In the genomic region with DNA sequence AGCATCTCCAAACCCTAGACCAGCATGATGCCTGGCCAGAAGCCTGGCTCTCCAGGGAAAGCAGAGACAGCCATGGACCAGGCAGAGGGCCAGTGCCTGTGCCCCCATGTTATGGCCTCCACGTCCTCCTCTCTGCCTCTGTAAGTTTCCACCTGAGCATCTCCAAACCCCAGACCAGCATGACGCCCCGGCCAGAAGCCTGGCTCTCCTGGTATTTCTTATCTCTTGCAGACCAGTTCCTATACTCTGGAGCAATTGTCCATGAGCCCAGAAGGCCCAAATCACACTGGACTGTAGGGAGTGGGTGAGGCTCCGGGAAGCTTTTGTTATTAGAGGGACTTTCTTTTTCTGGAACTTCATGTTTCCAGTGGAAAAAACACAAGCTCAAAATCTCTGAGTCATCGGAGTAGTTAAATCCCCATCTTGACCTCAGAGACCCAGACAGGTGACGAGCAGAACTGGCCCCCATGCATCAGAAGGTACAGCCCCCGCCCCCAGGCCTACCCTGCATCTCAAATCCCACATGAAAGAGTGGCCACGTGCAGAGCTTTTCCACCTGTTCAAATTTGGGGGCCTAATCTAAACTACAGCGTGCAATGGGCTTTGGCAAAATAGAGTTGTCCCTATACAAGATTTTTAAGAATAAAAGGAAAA, we compare ENCODE assay signal across 18 cellular contexts.
DNase-seq lines count a peak whose midpoint lies in the region; ATAC-seq and TF ChIP-seq lines count a peak whose summit lies in the region.
"Had no signal": no experiment of that assay in that cellular context is flagged by ENCODE, and none has a peak within 500 bp of the region (broad histone marks: within the 10 kb centered on the region; RNA-seq: fewer than 3 reads in every experiment).

No MANE protein-coding gene starts in this region.

- TF ChIP-seq CTCF in HFFc6 (IDR thresholded peaks at IDR 0.05) (no peak), endodermal cell (conservative IDR thresholded peaks at IDR 0.05) (no peak), suprapubic skin (IDR thresholded peaks at IDR 0.05) (no peak)

- H3K4me3 Mint-ChIP-seq in HFFc6: no peak overlapping the region
- H3K4me3 Mint-ChIP-seq in endodermal cell: no peak overlapping the region

- H3K4me2 ChIP-seq in skeletal muscle satellite cell (ENCODE audit: low read length): peak overlapping the region; percentile 57
- H3K4me2 ChIP-seq: BLaER1 treated with 17β-estradiol and CSF1 and Interleukin-3, amounts not matched to agents 10 nM and 100 nM had no signal

- no peak for TF ChIP-seq POLR2A in suprapubic skin (IDR thresholded peaks at IDR 0.05)

- H3K27ac Mint-ChIP-seq in HFFc6 (peak overlapping the region; percentile 97), endodermal cell (no peak overlapping the region)
- H3K27ac Mint-ChIP-seq: H9 had no signal

- ATAC-seq in HG03439 (IDR thresholded peaks at IDR 0.05; ENCODE audit: unreplicated experiment): no peak
- ATAC-seq: K562, SK-N-SH treated with all-trans-retinoic acid at 6 μM for 48 hours had no signal

- H3K9me3 Mint-ChIP-seq in HFFc6: no peaks in the 10 kb centered on the region
- no peaks in the 10 kb centered on the region for H3K9me3 Mint-ChIP-seq in endodermal cell
- H3K9me3 Mint-ChIP-seq: H9 had no signal

- H3K4me1 ChIP-seq in endodermal cell (ENCODE audit: control insufficient read depth, insufficient read depth, low read length): peaks cover 14% of the 10 kb centered on the region
- peaks cover 21% of the 10 kb centered on the region for H3K4me1 ChIP-seq in skeletal muscle satellite cell (ENCODE audit: control insufficient read depth, insufficient read depth, low read length)
- H3K4me1 ChIP-seq in suprapubic skin: no peaks in the 10 kb centered on the region
- H3K4me1 ChIP-seq: BLaER1 treated with 17β-estradiol and CSF1 and Interleukin-3, amounts not matched to agents 10 nM and 100 nM had no signal

- no peak overlapping the region for H3K4me3 ChIP-seq in endodermal cell (ENCODE audit: low read length)
- H3K4me3 ChIP-seq in skeletal muscle satellite cell (ENCODE audit: low read length): peak overlapping the region; percentile 32
- H3K4me3 ChIP-seq in suprapubic skin: no peak overlapping the region
- H3K4me3 ChIP-seq: BLaER1 treated with 17β-estradiol and CSF1 and Interleukin-3, amounts not matched to agents 10 nM and 100 nM; K562 had no signal

- H3K9me3 ChIP-seq in endodermal cell (ENCODE audit: control insufficient read depth, low read length): no peaks in the 10 kb centered on the region
- no peaks in the 10 kb centered on the region for H3K9me3 ChIP-seq in skeletal muscle satellite cell (replicated peaks; ENCODE audit: low read length)
- H3K9me3 ChIP-seq in suprapubic skin: no peaks in the 10 kb centered on the region
- H3K9me3 ChIP-seq: BLaER1 treated with 17β-estradiol and CSF1 and Interleukin-3, amounts not matched to agents 10 nM and 100 nM had no signal

- H3K27me3 ChIP-seq in endodermal cell (ENCODE audit: control insufficient read depth, insufficient read depth, low read length, poor library complexity, severe bottlenecking) (peaks cover 38% of the 10 kb centered on the region), skeletal muscle satellite cell (ENCODE audit: control insufficient read depth, insufficient read depth, low read length) (no peaks in the 10 kb centered on the region), suprapubic skin (no peaks in the 10 kb centered on the region)
- H3K27me3 ChIP-seq: BLaER1 treated with 17β-estradiol and CSF1 and Interleukin-3, amounts not matched to agents 10 nM and 100 nM had no signal

- peaks cover 44% of the 10 kb centered on the region for H3K4me1 Mint-ChIP-seq in HFFc6 (ENCODE audit: low read depth)
- peaks cover 41% of the 10 kb centered on the region for H3K4me1 Mint-ChIP-seq in endodermal cell

- DNase-seq in activated CD4-positive, alpha-beta T cell treated with anti-CD3 and anti-CD28 coated beads for 48 hours: peak; percentile 30
- no peak for DNase-seq in activated CD4-positive, alpha-beta T cell treated with anti-CD3 and anti-CD28 coated beads for 4 hours
- no peak for DNase-seq in HFFc6
- DNase-seq in endodermal cell: peak; percentile 54
- DNase-seq in suprapubic skin (ENCODE audit: low spot score in 2 of 2): no peak
- DNase-seq in NCI-H1694 (lab: John Stamatoyannopoulos, UW): no peak
- DNase-seq: 8988T, DMS 273 treated with DMSO at 0.1 percent for 48 hours, EL, H9, NCI-H1092 treated with DMSO at 0.1 percent for 48 hours, NCI-H1694 treated with DMSO at 0.1 percent for 48 hours, NCI-H748 treated with DMSO at 0.1 percent for 48 hours had no signal

- no peak overlapping the region for H3K27ac ChIP-seq in endodermal cell (ENCODE audit: low read depth, low read length)
- no peak overlapping the region for H3K27ac ChIP-seq in suprapubic skin
- H3K27ac ChIP-seq: BLaER1 treated with 17β-estradiol and CSF1 and Interleukin-3, amounts not matched to agents 10 nM and 100 nM had no signal

- H3K36me3 ChIP-seq in endodermal cell (ENCODE audit: control insufficient read depth, insufficient read depth, low read length) (no peaks in the 10 kb centered on the region), skeletal muscle satellite cell (ENCODE audit: insufficient read depth, low read length) (no peaks in the 10 kb centered on the region), suprapubic skin (no peaks in the 10 kb centered on the region)
- H3K36me3 ChIP-seq: BLaER1 treated with 17β-estradiol and CSF1 and Interleukin-3, amounts not matched to agents 10 nM and 100 nM had no signal

- H3K27me3 Mint-ChIP-seq in HFFc6 (ENCODE audit: insufficient read depth) (peaks cover 2% of the 10 kb centered on the region; the same call in 1 of the 2 replicates), endodermal cell (ENCODE audit: insufficient read depth) (peaks cover 59% of the 10 kb centered on the region)

- WGBS in endodermal cell (ENCODE audit: insufficient coverage in 1 of 2, insufficient read length in 1 of 2), 2 experiments: 81 to 87% methylated on average over 5 to 9 of the region's 9 CpGs
- 87% methylated on average over 9 of the region's 9 CpGs for WGBS in suprapubic skin

- H3K36me3 Mint-ChIP-seq in HFFc6 (ENCODE audit: low read depth): no peaks in the 10 kb centered on the region
- H3K36me3 Mint-ChIP-seq in endodermal cell (ENCODE audit: low read depth): no peaks in the 10 kb centered on the region

- TF ChIP-seq EP300 in suprapubic skin (IDR thresholded peaks at IDR 0.05): no peak

- H3K9ac ChIP-seq in endodermal cell (ENCODE audit: extremely low read depth, low read length, poor library complexity, severe bottlenecking): no peak overlapping the region
- H3K9ac ChIP-seq in skeletal muscle satellite cell (ENCODE audit: low read depth, low read length): peak overlapping the region; percentile 76
- H3K9ac ChIP-seq: BLaER1 treated with 17β-estradiol and CSF1 and Interleukin-3, amounts not matched to agents 10 nM and 100 nM had no signal

Comparison
In these comparisons a context has a peak if more than half of its experiments do, and no peak if none do; other contexts are left out.
1. DNase-seq: peak in activated CD4-positive, alpha-beta T cell treated with anti-CD3 and anti-CD28 coated beads for 48 hours (single experiment) and endodermal cell (single experiment); none in activated CD4-positive, alpha-beta T cell treated with anti-CD3 and anti-CD28 coated beads for 4 hours (0 of 2), HFFc6 (single experiment), suprapubic skin (0 of 2) and NCI-H1694 (single experiment).